Comparison of ENCODE assay signal across 1 cellular context in the genomic region with DNA sequence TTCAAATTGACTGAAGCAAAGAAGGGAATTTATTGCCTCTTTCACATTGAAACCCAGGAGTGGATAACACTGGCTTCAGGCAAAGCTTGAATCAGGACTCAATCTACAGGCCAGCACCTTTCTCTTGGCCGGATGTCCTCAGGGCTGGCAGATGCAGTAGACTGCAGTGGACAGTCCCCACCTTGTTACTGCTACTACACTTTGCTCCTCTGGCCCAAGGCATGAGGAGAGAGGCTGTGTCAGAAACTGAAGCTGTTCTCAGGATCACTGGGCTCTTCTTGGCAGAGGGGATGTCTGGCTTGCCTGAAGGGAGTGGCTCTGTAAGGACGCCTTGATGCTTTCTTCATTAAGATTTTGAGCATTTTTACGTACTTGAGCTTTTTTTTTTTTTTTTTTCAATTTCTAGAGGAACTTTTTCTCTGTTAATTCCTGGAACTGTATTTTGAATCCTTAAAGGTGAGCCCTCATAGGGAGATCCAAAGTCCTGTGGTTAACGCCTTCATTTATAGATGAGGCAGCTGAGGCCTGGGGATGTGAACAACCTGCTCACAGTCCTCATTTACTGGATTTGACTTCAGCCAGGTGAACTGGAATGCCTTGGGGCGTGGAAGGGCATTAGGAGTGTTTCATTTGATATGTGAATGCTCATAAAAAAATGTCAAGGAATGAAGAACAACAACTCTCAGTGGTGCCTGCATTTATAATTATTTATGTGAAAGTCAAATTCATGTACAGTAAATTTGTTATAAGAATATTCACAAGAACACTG.
TF ChIP-seq lines count a peak whose summit lies in the region.

No MANE protein-coding gene starts in this region.

TF ChIP-seq in GM12878, 131 proteins besides CTCF, POLR2A, EP300 and RAD21:
- TF ChIP-seq GATAD2B (conservative IDR thresholded peaks at IDR 0.05; ENCODE audit: low read depth) (no peak), YBX1 (IDR thresholded peaks at IDR 0.05) (no peak), SMAD1 (IDR thresholded peaks at IDR 0.05; ENCODE audit: low read depth, partially characterized antibody) (no peak), NR2C2 (IDR thresholded peaks at IDR 0.05; ENCODE audit: borderline replicate concordance, control insufficient read depth, insufficient read length, low read depth) (no peak), TAF1 (IDR thresholded peaks at IDR 0.05; ENCODE audit: borderline replicate concordance, low read depth, low read length) (no peak), FOXM1 (IDR thresholded peaks at IDR 0.05; ENCODE audit: low read depth, low read length) (no peak), ZNF592 (IDR thresholded peaks at IDR 0.05) (no peak), PRDM15 (CRISPR knock-in tag; IDR thresholded peaks at IDR 0.05) (no peak), ATF3 (IDR thresholded peaks at IDR 0.05; ENCODE audit: borderline replicate concordance, extremely low read depth, low read depth, low read length) (no peak), ATF7 (IDR thresholded peaks at IDR 0.05; ENCODE audit: low read depth) (no peak), PKNOX1 (IDR thresholded peaks at IDR 0.05) (no peak), ZNF24 (IDR thresholded peaks at IDR 0.05) (no peak), TCF12 (IDR thresholded peaks at IDR 0.05; ENCODE audit: low read depth, low read length) (no peak), POU2F2 (IDR thresholded peaks at IDR 0.05; ENCODE audit: borderline replicate concordance, low read depth, low read length) (no peak), FOXK2 (IDR thresholded peaks at IDR 0.05) (no peak), SPI1 (IDR thresholded peaks at IDR 0.05; ENCODE audit: borderline replicate concordance, insufficient read depth, low read depth, low read length) (no peak)
- TF ChIP-seq, protein P1, sequence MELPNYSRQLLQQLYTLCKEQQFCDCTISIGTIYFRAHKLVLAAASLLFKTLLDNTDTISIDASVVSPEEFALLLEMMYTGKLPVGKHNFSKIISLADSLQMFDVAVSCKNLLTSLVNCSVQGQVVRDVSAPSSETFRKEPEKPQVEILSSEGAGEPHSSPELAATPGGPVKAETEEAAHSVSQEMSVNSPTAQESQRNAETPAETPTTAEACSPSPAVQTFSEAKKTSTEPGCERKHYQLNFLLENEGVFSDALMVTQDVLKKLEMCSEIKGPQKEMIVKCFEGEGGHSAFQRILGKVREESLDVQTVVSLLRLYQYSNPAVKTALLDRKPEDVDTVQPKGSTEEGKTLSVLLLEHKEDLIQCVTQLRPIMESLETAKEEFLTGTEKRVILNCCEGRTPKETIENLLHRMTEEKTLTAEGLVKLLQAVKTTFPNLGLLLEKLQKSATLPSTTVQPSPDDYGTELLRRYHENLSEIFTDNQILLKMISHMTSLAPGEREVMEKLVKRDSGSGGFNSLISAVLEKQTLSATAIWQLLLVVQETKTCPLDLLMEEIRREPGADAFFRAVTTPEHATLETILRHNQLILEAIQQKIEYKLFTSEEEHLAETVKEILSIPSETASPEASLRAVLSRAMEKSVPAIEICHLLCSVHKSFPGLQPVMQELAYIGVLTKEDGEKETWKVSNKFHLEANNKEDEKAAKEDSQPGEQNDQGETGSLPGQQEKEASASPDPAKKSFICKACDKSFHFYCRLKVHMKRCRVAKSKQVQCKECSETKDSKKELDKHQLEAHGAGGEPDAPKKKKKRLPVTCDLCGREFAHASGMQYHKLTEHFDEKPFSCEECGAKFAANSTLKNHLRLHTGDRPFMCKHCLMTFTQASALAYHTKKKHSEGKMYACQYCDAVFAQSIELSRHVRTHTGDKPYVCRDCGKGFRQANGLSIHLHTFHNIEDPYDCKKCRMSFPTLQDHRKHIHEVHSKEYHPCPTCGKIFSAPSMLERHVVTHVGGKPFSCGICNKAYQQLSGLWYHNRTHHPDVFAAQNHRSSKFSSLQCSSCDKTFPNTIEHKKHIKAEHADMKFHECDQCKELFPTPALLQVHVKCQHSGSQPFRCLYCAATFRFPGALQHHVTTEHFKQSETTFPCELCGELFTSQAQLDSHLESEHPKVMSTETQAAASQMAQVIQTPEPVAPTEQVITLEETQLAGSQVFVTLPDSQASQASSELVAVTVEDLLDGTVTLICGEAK (IDR thresholded peaks at IDR 0.05; ENCODE audit: borderline replicate concordance) = no peak
- TF ChIP-seq, protein P2, sequence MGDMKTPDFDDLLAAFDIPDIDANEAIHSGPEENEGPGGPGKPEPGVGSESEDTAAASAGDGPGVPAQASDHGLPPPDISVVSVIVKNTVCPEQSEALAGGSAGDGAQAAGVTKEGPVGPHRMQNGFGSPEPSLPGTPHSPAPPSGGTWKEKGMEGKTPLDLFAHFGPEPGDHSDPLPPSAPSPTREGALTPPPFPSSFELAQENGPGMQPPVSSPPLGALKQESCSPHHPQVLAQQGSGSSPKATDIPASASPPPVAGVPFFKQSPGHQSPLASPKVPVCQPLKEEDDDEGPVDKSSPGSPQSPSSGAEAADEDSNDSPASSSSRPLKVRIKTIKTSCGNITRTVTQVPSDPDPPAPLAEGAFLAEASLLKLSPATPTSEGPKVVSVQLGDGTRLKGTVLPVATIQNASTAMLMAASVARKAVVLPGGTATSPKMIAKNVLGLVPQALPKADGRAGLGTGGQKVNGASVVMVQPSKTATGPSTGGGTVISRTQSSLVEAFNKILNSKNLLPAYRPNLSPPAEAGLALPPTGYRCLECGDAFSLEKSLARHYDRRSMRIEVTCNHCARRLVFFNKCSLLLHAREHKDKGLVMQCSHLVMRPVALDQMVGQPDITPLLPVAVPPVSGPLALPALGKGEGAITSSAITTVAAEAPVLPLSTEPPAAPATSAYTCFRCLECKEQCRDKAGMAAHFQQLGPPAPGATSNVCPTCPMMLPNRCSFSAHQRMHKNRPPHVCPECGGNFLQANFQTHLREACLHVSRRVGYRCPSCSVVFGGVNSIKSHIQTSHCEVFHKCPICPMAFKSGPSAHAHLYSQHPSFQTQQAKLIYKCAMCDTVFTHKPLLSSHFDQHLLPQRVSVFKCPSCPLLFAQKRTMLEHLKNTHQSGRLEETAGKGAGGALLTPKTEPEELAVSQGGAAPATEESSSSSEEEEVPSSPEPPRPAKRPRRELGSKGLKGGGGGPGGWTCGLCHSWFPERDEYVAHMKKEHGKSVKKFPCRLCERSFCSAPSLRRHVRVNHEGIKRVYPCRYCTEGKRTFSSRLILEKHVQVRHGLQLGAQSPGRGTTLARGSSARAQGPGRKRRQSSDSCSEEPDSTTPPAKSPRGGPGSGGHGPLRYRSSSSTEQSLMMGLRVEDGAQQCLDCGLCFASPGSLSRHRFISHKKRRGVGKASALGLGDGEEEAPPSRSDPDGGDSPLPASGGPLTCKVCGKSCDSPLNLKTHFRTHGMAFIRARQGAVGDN (IDR thresholded peaks at IDR 0.05) = no peak
- TF ChIP-seq, protein P3, sequence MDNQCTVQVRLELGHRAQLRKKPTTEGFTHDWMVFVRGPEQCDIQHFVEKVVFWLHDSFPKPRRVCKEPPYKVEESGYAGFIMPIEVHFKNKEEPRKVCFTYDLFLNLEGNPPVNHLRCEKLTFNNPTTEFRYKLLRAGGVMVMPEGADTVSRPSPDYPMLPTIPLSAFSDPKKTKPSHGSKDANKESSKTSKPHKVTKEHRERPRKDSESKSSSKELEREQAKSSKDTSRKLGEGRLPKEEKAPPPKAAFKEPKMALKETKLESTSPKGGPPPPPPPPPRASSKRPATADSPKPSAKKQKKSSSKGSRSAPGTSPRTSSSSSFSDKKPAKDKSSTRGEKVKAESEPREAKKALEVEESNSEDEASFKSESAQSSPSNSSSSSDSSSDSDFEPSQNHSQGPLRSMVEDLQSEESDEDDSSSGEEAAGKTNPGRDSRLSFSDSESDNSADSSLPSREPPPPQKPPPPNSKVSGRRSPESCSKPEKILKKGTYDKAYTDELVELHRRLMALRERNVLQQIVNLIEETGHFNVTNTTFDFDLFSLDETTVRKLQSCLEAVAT (IDR thresholded peaks at IDR 0.05) = no peak
